26 cellular contexts compared by ENCODE assay signal in genomic region chr3:122660575-122660974, GRCh38. TPM values are rescaled to one million over a fixed set of nuclear protein-coding genes. Genes with fewer than 3 reads are reported as not detected.
DNase-seq lines count a peak whose midpoint lies in the region; ATAC-seq and TF ChIP-seq lines count a peak whose summit lies in the region.
"Had no signal": no experiment of that assay in that cellular context is flagged by ENCODE, and none has a peak within 500 bp of the region (broad histone marks: within the 10 kb centered on the region; RNA-seq: fewer than 3 reads in every experiment).

No MANE protein-coding gene starts in this region.

- H3K27me3 ChIP-seq in uterus = no peaks in the 10 kb centered on the region
- H3K27me3 ChIP-seq: Peyer's patch had no signal

- peak overlapping the region; percentile 41 for H3K4me3 Mint-ChIP-seq in activated T-helper 17 cell treated with anti-CD3 and anti-CD28 coated beads, Interleukin-2, amount 50 U/mL, for 72 hours
- no peak overlapping the region for H3K4me3 Mint-ChIP-seq in activated T-helper 1 cell treated with anti-CD3 and anti-CD28 coated beads, Interleukin-12 subunit alpha, Interleukin-12 subunit beta, Interleukin-2, Interleukin-4 antibody, amounts not matched to agents 30 ng/mL and 10 ng/mL and 1 ng/mL, durations not matched to agents 14 hours and 24 hours and 36 hours
- H3K4me3 Mint-ChIP-seq: activated CD8-positive, alpha-beta T cell treated with anti-CD3 and anti-CD28 coated beads for 36 hours; activated naive CD4-positive, alpha-beta T cell treated with anti-CD3 and anti-CD28 coated beads, Interleukin-2, amount 10 ng/mL, durations not matched to agents 7 days and 5 days; CD8-positive, alpha-beta T cell; central memory CD8-positive, alpha-beta T cell; neural crest cell; stimulated activated naive CD8-positive, alpha-beta T cell treated with anti-CD3 and anti-CD28 coated beads, Interleukin-15, amount 100 ng/mL, for 72 hours had no signal

- H3K4me1 ChIP-seq in uterus = no peaks in the 10 kb centered on the region
- H3K4me1 ChIP-seq: left ventricle myocardium inferior, Peyer's patch, prostate gland, transverse colon had no signal

- H3K27me3 Mint-ChIP-seq in activated T-helper 17 cell treated with anti-CD3 and anti-CD28 coated beads, Interleukin-2, amount 50 U/mL, for 72 hours = no peaks in the 10 kb centered on the region
- peaks cover 15% of the 10 kb centered on the region for H3K27me3 Mint-ChIP-seq in activated T-helper 1 cell treated with anti-CD3 and anti-CD28 coated beads, Interleukin-12 subunit alpha, Interleukin-12 subunit beta, Interleukin-2, Interleukin-4 antibody, amounts not matched to agents 30 ng/mL and 10 ng/mL and 1 ng/mL, durations not matched to agents 14 hours and 24 hours and 36 hours (ENCODE audit: insufficient read depth)
- H3K27me3 Mint-ChIP-seq: T-helper 17 cell had no signal

- no peaks in the 10 kb centered on the region for H3K9me3 Mint-ChIP-seq in activated T-helper 17 cell treated with anti-CD3 and anti-CD28 coated beads, Interleukin-2, amount 50 U/mL, for 72 hours
- H3K9me3 Mint-ChIP-seq in activated T-helper 1 cell treated with anti-CD3 and anti-CD28 coated beads, Interleukin-12 subunit alpha, Interleukin-12 subunit beta, Interleukin-2, Interleukin-4 antibody, amounts not matched to agents 30 ng/mL and 10 ng/mL and 1 ng/mL, durations not matched to agents 14 hours and 24 hours and 36 hours = peaks cover 6% of the 10 kb centered on the region
- H3K9me3 Mint-ChIP-seq: central memory CD8-positive, alpha-beta T cell had no signal

- no peak overlapping the region for H3K27ac Mint-ChIP-seq in activated T-helper 17 cell treated with anti-CD3 and anti-CD28 coated beads, Interleukin-2, amount 50 U/mL, for 72 hours
- H3K27ac Mint-ChIP-seq in activated T-helper 1 cell treated with anti-CD3 and anti-CD28 coated beads, Interleukin-12 subunit alpha, Interleukin-12 subunit beta, Interleukin-2, Interleukin-4 antibody, amounts not matched to agents 30 ng/mL and 10 ng/mL and 1 ng/mL, durations not matched to agents 14 hours and 24 hours and 36 hours = no peak overlapping the region
- H3K27ac Mint-ChIP-seq: activated CD8-positive, alpha-beta T cell treated with anti-CD3 and anti-CD28 coated beads for 36 hours; activated naive CD4-positive, alpha-beta T cell treated with anti-CD3 and anti-CD28 coated beads, Interleukin-2, amount 10 ng/mL, durations not matched to agents 7 days and 5 days; CD8-positive, alpha-beta T cell; stimulated activated naive CD8-positive, alpha-beta T cell treated with anti-CD3 and anti-CD28 coated beads, Interleukin-15, amount 100 ng/mL, for 72 hours; T-helper 17 cell had no signal

- H3K4me3 ChIP-seq in uterus = no peak overlapping the region
- H3K4me3 ChIP-seq: left ventricle myocardium inferior, Peyer's patch, prostate gland, skin epidermis, transverse colon had no signal

- H3K27ac ChIP-seq in uterus = no peak overlapping the region
- H3K27ac ChIP-seq: left ventricle myocardium inferior, Peyer's patch, prostate gland, skin epidermis, transverse colon had no signal

- peak; percentile 5; the same call in 1 of the 2 replicates for TF ChIP-seq RAD21 in Ishikawa (IDR thresholded peaks at IDR 0.05; ENCODE audit: low read depth)

- H3K4me1 Mint-ChIP-seq in activated T-helper 17 cell treated with anti-CD3 and anti-CD28 coated beads, Interleukin-2, amount 50 U/mL, for 72 hours = peaks cover 10% of the 10 kb centered on the region
- H3K4me1 Mint-ChIP-seq in activated T-helper 1 cell treated with anti-CD3 and anti-CD28 coated beads, Interleukin-12 subunit alpha, Interleukin-12 subunit beta, Interleukin-2, Interleukin-4 antibody, amounts not matched to agents 30 ng/mL and 10 ng/mL and 1 ng/mL, durations not matched to agents 14 hours and 24 hours and 36 hours (ENCODE audit: low read depth) = no peaks in the 10 kb centered on the region
- H3K4me1 Mint-ChIP-seq: neural crest cell; stimulated activated naive CD8-positive, alpha-beta T cell treated with anti-CD3 and anti-CD28 coated beads, Interleukin-15, amount 100 ng/mL, for 72 hours had no signal

- peak; percentile 37 for DNase-seq in ELF-1 (ENCODE audit: low read depth, low spot score)
- DNase-seq in iPS-NIHi7 (ENCODE audit: extremely low spot score) = peak; percentile 39
- DNase-seq in activated CD8-positive, alpha-beta memory T cell treated with anti-CD3 and anti-CD28 coated beads for 24 hours = no peak
- no peak for DNase-seq in activated T-helper 1 cell treated with anti-CD3 and anti-CD28 coated beads, Interleukin-12 subunit alpha, Interleukin-12 subunit beta, Interleukin-2, Interleukin-4 antibody, amounts not matched to agents 30 ng/mL and 10 ng/mL and 1 ng/mL, durations not matched to agents 14 hours and 24 hours and 36 hours (ENCODE audit: low spot score)
- DNase-seq in uterus = no peak
- DNase-seq: activated CD8-positive, alpha-beta T cell treated with anti-CD3 and anti-CD28 coated beads for 36 hours; activated naive CD4-positive, alpha-beta T cell treated with anti-CD3 and anti-CD28 coated beads, Interleukin-2, amount 10 ng/mL, durations not matched to agents 7 days and 5 days; activated T-cell treated with anti-CD3 and anti-CD28 coated beads, Interleukin-2, amount 50 U/mL, for 1 hour; aorta; CD8-positive, alpha-beta T cell; effector CD4-positive, alpha-beta T cell; left ventricle myocardium inferior; NCI-H1417 treated with DMSO at 0.1 percent for 48 hours; NCI-H2171; NCI-H526 treated with DMSO at 0.1 percent for 48 hours; Peyer's patch; stimulated activated CD4-positive, alpha-beta T cell treated with anti-CD3 and anti-CD28 coated beads, Interleukin-2, amount 100 ng/mL, for 48 hours; stimulated activated naive CD8-positive, alpha-beta T cell treated with anti-CD3 and anti-CD28 coated beads, Interleukin-15, amount 100 ng/mL, for 72 hours; T-helper 17 cell; transverse colon had no signal

- no peak for ATAC-seq in activated T-helper 17 cell treated with anti-CD3 and anti-CD28 coated beads, Interleukin-2, amount 50 U/mL, for 72 hours (replicated peaks)
- ATAC-seq: activated CD8-positive, alpha-beta T cell treated with anti-CD3 and anti-CD28 coated beads for 36 hours; CD8-positive, alpha-beta T cell; stimulated activated naive CD8-positive, alpha-beta T cell treated with anti-CD3 and anti-CD28 coated beads, Interleukin-15, amount 100 ng/mL, for 72 hours; T-helper 17 cell had no signal

- no peak for TF ChIP-seq CTCF in uterus (IDR thresholded peaks at IDR 0.05)

- no peaks in the 10 kb centered on the region for H3K9me3 ChIP-seq in uterus
- H3K9me3 ChIP-seq: prostate gland, transverse colon had no signal

- H3K36me3 Mint-ChIP-seq in activated T-helper 17 cell treated with anti-CD3 and anti-CD28 coated beads, Interleukin-2, amount 50 U/mL, for 72 hours (ENCODE audit: low read depth) = no peaks in the 10 kb centered on the region
- H3K36me3 Mint-ChIP-seq in activated T-helper 1 cell treated with anti-CD3 and anti-CD28 coated beads, Interleukin-12 subunit alpha, Interleukin-12 subunit beta, Interleukin-2, Interleukin-4 antibody, amounts not matched to agents 30 ng/mL and 10 ng/mL and 1 ng/mL, durations not matched to agents 14 hours and 24 hours and 36 hours (ENCODE audit: low read depth) = no peaks in the 10 kb centered on the region
- H3K36me3 Mint-ChIP-seq: activated naive CD4-positive, alpha-beta T cell treated with anti-CD3 and anti-CD28 coated beads, Interleukin-2, amount 10 ng/mL, durations not matched to agents 7 days and 5 days; CD8-positive, alpha-beta T cell had no signal

- TF ChIP-seq POLR2A in uterus (IDR thresholded peaks at IDR 0.05) = no peak

- intact Hi-C loops in activated T-helper 1 cell treated with anti-CD3 and anti-CD28 coated beads, Interleukin-12 subunit alpha, Interleukin-12 subunit beta, Interleukin-2, Interleukin-4 antibody, amounts not matched to agents 30 ng/mL and 10 ng/mL and 1 ng/mL, durations not matched to agents 14 hours and 24 hours and 36 hours (cut with micrococcal nuclease) = no loop called here
- intact Hi-C loops in uterus (cut with DNase I; ENCODE audit: low total_unique reads) = no loop called here

- no peak for TF ChIP-seq EP300 in Ishikawa (IDR thresholded peaks at IDR 0.05; ENCODE audit: borderline replicate concordance)

- no peaks in the 10 kb centered on the region for H3K36me3 ChIP-seq in uterus
- H3K36me3 ChIP-seq: left ventricle myocardium inferior, Peyer's patch, prostate gland, transverse colon had no signal

TF ChIP-seq in Ishikawa, 13 proteins besides CTCF, POLR2A, EP300 and RAD21 (continues in another document):
- TF ChIP-seq TAF1 (IDR thresholded peaks at IDR 0.05; ENCODE audit: low read depth) (no peak), CEBPB (IDR thresholded peaks at IDR 0.05) (no peak), YY1 (IDR thresholded peaks at IDR 0.05; ENCODE audit: low read depth) (no peak), MAX (IDR thresholded peaks at IDR 0.05) (no peak), TCF12 (IDR thresholded peaks at IDR 0.05; ENCODE audit: low read depth) (no peak), ZBTB7A (IDR thresholded peaks at IDR 0.05; ENCODE audit: low read depth) (no peak)

RNA-seq across cellular contexts. Expression of gene PARP14, which starts 20.1 kb away (rescaled TPM):
- total RNA-seq in activated T-helper 17 cell treated with anti-CD3 and anti-CD28 coated beads, Interleukin-2, amount 50 U/mL, for 72 hours = 10 to 100 TPM; 51.5 to 55.9 TPM
- total RNA-seq in activated T-helper 1 cell treated with anti-CD3 and anti-CD28 coated beads, Interleukin-12 subunit alpha, Interleukin-12 subunit beta, Interleukin-2, Interleukin-4 antibody, amounts not matched to agents 30 ng/mL and 10 ng/mL and 1 ng/mL, durations not matched to agents 14 hours and 24 hours and 36 hours = 66.7 and 68.6 TPM in 2 replicates
- total RNA-seq in uterus = 10 to 100 TPM; 32.0 to 62.2 (median 50.2) TPM

Comparison
In these comparisons a context has a peak if more than half of its experiments do, and no peak if none do; other contexts are left out.
1. DNase-seq: peak in ELF-1 (single experiment) and iPS-NIHi7 (single experiment); none in activated CD8-positive, alpha-beta memory T cell treated with anti-CD3 and anti-CD28 coated beads for 24 hours (single experiment), activated T-helper 1 cell treated with anti-CD3 and anti-CD28 coated beads, Interleukin-12 subunit alpha, Interleukin-12 subunit beta, Interleukin-2, Interleukin-4 antibody, amounts not matched to agents 30 ng/mL and 10 ng/mL and 1 ng/mL, durations not matched to agents 14 hours and 24 hours and 36 hours (single experiment) and uterus (0 of 2).